In the genomic region with DNA sequence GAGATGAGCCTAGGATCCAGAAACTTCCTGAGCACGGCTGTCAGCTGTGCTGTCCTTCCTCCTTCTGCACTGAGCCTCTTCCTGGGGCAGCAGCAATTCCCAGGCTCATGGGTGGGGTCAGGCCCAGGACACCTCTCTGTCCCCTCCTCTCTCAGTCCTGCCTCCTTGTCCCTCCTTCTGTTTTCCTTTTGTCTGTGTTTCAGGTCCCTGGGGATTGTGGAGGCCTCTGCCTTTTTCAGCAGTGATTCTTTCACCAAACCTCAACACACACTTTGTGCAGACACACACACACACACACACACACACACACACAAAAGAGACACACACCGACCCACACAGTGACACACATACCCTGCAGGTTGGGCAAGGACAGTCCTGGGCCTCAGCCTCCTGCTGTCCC, we compare ENCODE assay signal across 5 cellular contexts. TPM values are rescaled to one million over a fixed set of nuclear protein-coding genes. Genes with fewer than 3 reads are reported as not detected.
"Had no signal": no experiment of that assay in that cellular context is flagged by ENCODE, and none has a peak within 500 bp of the region (broad histone marks: within the 10 kb centered on the region; RNA-seq: fewer than 3 reads in every experiment).

A gene (minus strand): TSS at position 101 of the 400 bp plus-strand sequence. CDS start 132 bp downstream, outside the sequence.

RNA-seq across cellular contexts. Expression of the gene that starts here (rescaled TPM):
- total RNA-seq: GM23338, H1, H4, H7, H9 had no signal
- polyA plus RNA-seq: GM23338, H1 had no signal
